8 cellular contexts compared by ENCODE assay signal in the genomic region with DNA sequence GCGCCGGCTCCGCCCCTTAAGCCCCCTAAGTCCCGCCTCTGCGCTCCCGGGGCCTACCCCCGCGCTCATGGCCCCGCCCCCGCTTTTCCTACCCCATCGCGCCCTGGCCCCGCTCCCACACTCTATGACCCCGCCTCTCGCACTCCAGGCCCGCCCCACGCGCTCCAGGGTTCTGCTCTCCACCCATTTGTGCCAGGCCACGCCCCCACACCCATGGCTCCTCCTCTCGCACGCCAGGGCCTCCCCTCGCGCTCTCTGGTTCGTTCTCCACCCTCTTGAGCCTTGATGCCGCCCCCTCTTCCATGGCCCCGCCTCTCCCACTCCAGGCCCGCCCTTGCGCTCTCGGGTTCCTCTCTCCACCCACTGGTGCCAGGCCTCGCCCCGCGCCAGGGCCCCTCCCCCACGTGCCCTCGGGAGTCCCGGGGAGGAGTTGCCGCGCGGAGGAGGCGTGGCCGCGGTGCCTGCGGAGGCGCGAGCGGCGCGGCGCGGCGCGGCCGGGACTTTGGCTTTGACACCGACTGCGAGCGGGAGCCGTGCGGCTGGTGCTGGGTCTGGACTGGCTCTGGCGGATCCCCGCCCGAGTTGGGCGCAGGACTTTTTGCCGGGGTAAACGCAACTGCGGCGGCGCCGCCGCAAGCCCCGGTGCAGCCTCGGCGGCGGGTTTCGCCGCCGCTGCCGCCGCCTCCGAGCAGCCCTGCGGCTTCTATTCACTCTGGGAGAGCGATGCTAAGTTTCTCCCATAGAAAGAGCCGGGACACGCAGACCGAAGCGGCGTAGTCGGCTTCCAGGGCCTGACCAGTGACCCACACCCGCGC. TPM values are rescaled to one million over a fixed set of nuclear protein-coding genes. Genes with fewer than 3 reads are reported as not detected.
DNase-seq lines count a peak whose midpoint lies in the region; ATAC-seq and TF ChIP-seq lines count a peak whose summit lies in the region.

A gene (plus strand): TSS at position 499 of the 815 bp plus-strand sequence. CDS start 1,071 bp downstream, outside the sequence.

- H3K27me3 ChIP-seq in BE2C (no peaks in the 10 kb centered on the region), colonic mucosa (no peaks in the 10 kb centered on the region), layer of hippocampus (ENCODE audit: control insufficient read depth, insufficient read depth, low read length) (no peaks in the 10 kb centered on the region)

- intact Hi-C loops in colonic mucosa (cut with DNase I), result loop anchor here (10.0 kb wide), 1 partner anchor 132 kb away; no protein-coding TSS in a partner anchor

- DNase-seq in BE2C (peak; percentile 100), NCI-H524 treated with DMSO at 0.1 percent for 48 hours (lab: John Stamatoyannopoulos, UW) (peak; percentile 89), colonic mucosa (peak; percentile 100)
- peak; percentile 100 for DNase-seq in activated CD4-positive, alpha-beta T cell treated with anti-CD3 and anti-CD28 coated beads for 48 hours
- peak; percentile 99 for DNase-seq in stimulated activated CD4-positive, alpha-beta T cell treated with anti-CD3 and anti-CD28 coated beads, Interleukin-1b, Interleukin-23, amount 100 ng/mL, for 24 hours (ENCODE audit: low read depth in 4 of 4, low spot score in 1 of 4)

- H3K4me3 ChIP-seq in BE2C (ENCODE audit: low read depth, low read length) (peak within 1 kb of the TSS; percentile 81), colonic mucosa (peak within 1 kb of the TSS; percentile 94)

- peak within 1 kb of the TSS; percentile 78 to 89 for H3K9ac ChIP-seq in colonic mucosa (ENCODE audit: low read depth in 2 of 2, low read length in 2 of 2)

- no peak for TF ChIP-seq CTCF in BE2C (IDR thresholded peaks at IDR 0.05; ENCODE audit: low read depth, low read length)
- TF ChIP-seq CTCF in colonic mucosa (IDR thresholded peaks at IDR 0.05), result no peak

- H3K36me3 ChIP-seq in BE2C, result no peaks in the 10 kb centered on the region
- H3K36me3 ChIP-seq in colonic mucosa, result no peaks in the 10 kb centered on the region

- H3K4me1 ChIP-seq in BE2C (no peaks in the 10 kb centered on the region), colonic mucosa (no peaks in the 10 kb centered on the region)

- ATAC-seq in GM19324 (IDR thresholded peaks at IDR 0.05; ENCODE audit: low FRiP score, unreplicated experiment) (peak; percentile 94), HG03460 (IDR thresholded peaks at IDR 0.05; ENCODE audit: unreplicated experiment) (peak; percentile 97)

- H3K9me3 ChIP-seq in BE2C (no peaks in the 10 kb centered on the region), colonic mucosa (no peaks in the 10 kb centered on the region)

- H3K27ac ChIP-seq in colonic mucosa (peak within 1 kb of the TSS; percentile 92), layer of hippocampus (ENCODE audit: low read depth, low read length) (peak within 1 kb of the TSS; percentile 86)

RNA-seq across cellular contexts. Expression of the gene that starts here (rescaled TPM):
- polyA plus RNA-seq in BE2C (2012; ENCODE audit: insufficient read depth, insufficient read length, low read depth), result 2.5 TPM
- total RNA-seq in colonic mucosa, result 10 to 100 TPM in 1 of 2 donors, 1 to 10 TPM in 1; 8.2 to 10.0 TPM

Comparison
In these comparisons a context has a peak if more than half of its experiments do, and no peak if none do; other contexts are left out.
1. Peak in every context shown above with its lines: DNase-seq, ATAC-seq, H3K4me3 ChIP-seq and H3K27ac ChIP-seq.